Comparison of ENCODE assay signal across 18 cellular contexts in genomic region chr1:87072904-87073303, GRCh38.
DNase-seq lines count a peak whose midpoint lies in the region; ATAC-seq and TF ChIP-seq lines count a peak whose summit lies in the region.
"Had no signal": no experiment of that assay in that cellular context is flagged by ENCODE, and none has a peak within 500 bp of the region (broad histone marks: within the 10 kb centered on the region; RNA-seq: fewer than 3 reads in every experiment).

No MANE protein-coding gene starts in this region.

- H3K4me1 ChIP-seq in heart left ventricle: peaks cover 0 to 17% (median 1%) of the 10 kb centered on the region in 12 donors
- no peaks in the 10 kb centered on the region for H3K4me1 ChIP-seq in right cardiac atrium (ENCODE audit: control insufficient read depth, insufficient read depth, low read length)
- peaks cover 13% of the 10 kb centered on the region for H3K4me1 ChIP-seq in HUES64 (ENCODE audit: insufficient read depth, low read length)
- H3K4me1 ChIP-seq: BLaER1 had no signal

- TF ChIP-seq CTCF in heart left ventricle (IDR thresholded peaks at IDR 0.05): no peak

- H3K9ac ChIP-seq in HUES64 (ENCODE audit: low read depth, low read length): no peak overlapping the region
- H3K9ac ChIP-seq: BLaER1, GM23248 had no signal

- TF ChIP-seq POLR2A in heart left ventricle (IDR thresholded peaks at IDR 0.05): no peak

- no peaks in the 10 kb centered on the region for H3K9me3 ChIP-seq in heart left ventricle
- no peaks in the 10 kb centered on the region for H3K9me3 ChIP-seq in right cardiac atrium (ENCODE audit: control insufficient read depth, low read length)
- no peaks in the 10 kb centered on the region for H3K9me3 ChIP-seq in HUES64 (ENCODE audit: insufficient read depth, low read depth, low read length)
- H3K9me3 ChIP-seq: BLaER1, Caco-2, HAP-1 had no signal

- no peaks in the 10 kb centered on the region for H3K36me3 ChIP-seq in heart left ventricle
- H3K36me3 ChIP-seq in HUES64 (ENCODE audit: insufficient read depth, low read length): 0 out of 2 replicates have a peak, but pooled peaks cover 2% of the 10 kb centered on the region
- H3K36me3 ChIP-seq: HAP-1 had no signal

- DNase-seq in heart left ventricle (no peak), right cardiac atrium (no peak), left ventricle myocardium superior (no peak), cardiac septum (ENCODE audit: low spot score) (no peak), T1000 (lab: John Stamatoyannopoulos, UW) (no peak)
- DNase-seq: Caco-2; CD4-positive, CD25-positive, alpha-beta regulatory T cell; DMS153; DND-41; GM23248; HFFc6 had no signal

- intact Hi-C loops in heart left ventricle (cut with DNase I) (loop anchor here in 1 of 10 donors (10.0 kb wide), 1 partner anchor 368 kb away; the partner anchor contains the start of gene SH3GLB1), right cardiac atrium (cut with DNase I) (no loop called here), left ventricle myocardium superior (cut with micrococcal nuclease) (no loop called here), cardiac septum (cut with DNase I) (no loop called here)

- 48 to 61% (median 58%) methylated on average over 7 of the region's 7 CpGs for WGBS in heart left ventricle, 4 donors
- 82% methylated on average over 7 of the region's 7 CpGs for WGBS in right cardiac atrium
- 94% methylated on average over 7 of the region's 7 CpGs for WGBS in HUES64

- peak overlapping the region in 5 of 12 donors; percentile 19 to 34 (median 31) for H3K27ac ChIP-seq in heart left ventricle
- H3K27ac ChIP-seq in right cardiac atrium (ENCODE audit: low read length): no peak overlapping the region
- H3K27ac ChIP-seq in HUES64 (ENCODE audit: low read depth, low read length): 0 out of 2 replicates have a peak overlapping the region, but pooled peaks have one; percentile 10
- H3K27ac ChIP-seq: 22Rv1, BLaER1, C4-2B, GM23248 had no signal

- H3K27me3 ChIP-seq in heart left ventricle (no peaks in the 10 kb centered on the region), right cardiac atrium (ENCODE audit: control insufficient read depth, insufficient read depth) (no peaks in the 10 kb centered on the region), HUES64 (ENCODE audit: insufficient read depth, low read length) (no peaks in the 10 kb centered on the region)
- H3K27me3 ChIP-seq: BLaER1 had no signal

- H3K4me3 ChIP-seq in heart left ventricle (peak overlapping the region in 8 of 12 donors; percentile 3 to 36 (median 23)), right cardiac atrium (ENCODE audit: low read length) (no peak overlapping the region), HUES64 (ENCODE audit: low read length) (no peak overlapping the region)
- H3K4me3 ChIP-seq: BLaER1, GM23248, HAP-1 had no signal

- peak; percentile 37 to 75 (median 64) for ATAC-seq in heart left ventricle
- ATAC-seq in right cardiac atrium: no peak
- peak; percentile 70 for ATAC-seq in left ventricle myocardium superior
- no peak for ATAC-seq in GM21619 (IDR thresholded peaks at IDR 0.05; ENCODE audit: unreplicated experiment)
- ATAC-seq: CD8-positive, alpha-beta T cell had no signal

Comparison
In these comparisons a context has a peak if more than half of its experiments do, and no peak if none do; other contexts are left out.
1. ATAC-seq: peak in heart left ventricle (4 of 4) and left ventricle myocardium superior (single experiment); none in right cardiac atrium (0 of 2) and GM21619 (single experiment).
2. H3K4me3 ChIP-seq: peak in heart left ventricle (8 of 12); none in right cardiac atrium (single experiment) and HUES64 (single experiment).